Comparison of ENCODE assay signal across 8 cellular contexts in the genomic region with DNA sequence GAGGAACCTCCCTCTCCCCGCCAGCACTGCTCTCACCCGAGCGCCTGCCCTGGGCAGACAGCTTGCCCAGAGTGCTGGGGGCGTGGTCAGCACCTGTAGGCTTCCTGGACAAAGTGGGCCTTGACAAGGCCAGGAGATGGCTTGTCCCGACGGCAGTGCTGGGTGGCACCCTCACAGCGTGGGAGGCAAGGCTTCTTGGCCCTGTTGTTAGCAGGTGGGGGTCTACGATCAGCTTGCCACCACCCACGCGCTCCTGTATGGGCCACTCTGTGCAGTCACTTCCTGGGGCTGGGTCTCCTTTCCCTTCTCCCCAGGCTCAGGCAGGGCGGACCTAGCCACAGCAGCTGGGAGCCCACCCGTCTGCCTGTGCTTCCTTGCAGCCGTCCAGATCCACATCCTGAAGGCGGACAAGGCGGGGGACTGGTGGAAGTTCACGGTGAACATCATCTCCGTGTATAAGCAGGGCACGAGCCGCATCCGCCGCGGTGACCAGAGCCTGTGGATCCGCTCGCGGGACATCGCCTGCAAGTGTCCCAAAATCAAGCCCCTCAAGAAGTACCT.
DNase-seq lines count a peak whose midpoint lies in the region; ATAC-seq and TF ChIP-seq lines count a peak whose summit lies in the region.

No MANE protein-coding gene starts in this region.

- H3F3A ChIP-seq in DOHH2 (ENCODE audit: control insufficient read depth, insufficient read depth) (no peaks in the 10 kb centered on the region), SU-DHL-6 (ENCODE audit: insufficient read depth) (no peaks in the 10 kb centered on the region)

- no peak for DNase-seq in epithelial cell of proximal tubule (ENCODE audit: low read depth)
- DNase-seq in kidney tubule cell (ENCODE audit: low spot score), result no peak
- no peak for DNase-seq in SKM-1 treated with dmso at 0.1 percent for 144 hours (lab: John Stamatoyannopoulos, UW; ENCODE audit: unreplicated experiment)
- DNase-seq in NOMO-1 (lab: John Stamatoyannopoulos, UW; ENCODE audit: unreplicated experiment in 2 of 2), result no peak
- DNase-seq in foreskin keratinocyte, result no peak

- H3K4me1 ChIP-seq in DOHH2 (ENCODE audit: control insufficient read depth, low read length), result peaks cover 16% of the 10 kb centered on the region
- H3K4me1 ChIP-seq in parathyroid adenoma, result peaks cover 7% of the 10 kb centered on the region
- H3K4me1 ChIP-seq in foreskin keratinocyte, result no peaks in the 10 kb centered on the region

- H3K4me3 ChIP-seq in DOHH2 (ENCODE audit: low read length) (peak overlapping the region; percentile 77), SU-DHL-6 (ENCODE audit: insufficient read depth, low read length, poor library complexity, severe bottlenecking) (peak overlapping the region; percentile 45), epithelial cell of proximal tubule (ENCODE audit: low read depth, low read length) (peak overlapping the region; percentile 50), parathyroid adenoma (ENCODE audit: low read depth, low read length) (no peak overlapping the region)

- H4K20me1 ChIP-seq in DOHH2 (ENCODE audit: control insufficient read depth, insufficient read depth, low read depth, low read length) (no peaks in the 10 kb centered on the region), SU-DHL-6 (ENCODE audit: low read depth, low read length) (no peaks in the 10 kb centered on the region)

- H3K9me2 ChIP-seq in DOHH2 (replicated peaks; ENCODE audit: control insufficient read depth, low read length) (no peaks in the 10 kb centered on the region), SU-DHL-6 (replicated peaks; ENCODE audit: insufficient read depth, low read length) (no peaks in the 10 kb centered on the region)

- H3K79me2 ChIP-seq in DOHH2 (ENCODE audit: control insufficient read depth, low read length), result no peaks in the 10 kb centered on the region
- no peaks in the 10 kb centered on the region for H3K79me2 ChIP-seq in SU-DHL-6 (ENCODE audit: insufficient read depth, low read length)
- H3K79me2 ChIP-seq in parathyroid adenoma, result no peaks in the 10 kb centered on the region

- H3K27ac ChIP-seq in DOHH2 (ENCODE audit: low read depth, low read length), result no peak overlapping the region
- H3K27ac ChIP-seq in SU-DHL-6 (ENCODE audit: low read depth, low read length), result no peak overlapping the region
- H3K27ac ChIP-seq in parathyroid adenoma, result no peak overlapping the region
- no peak overlapping the region for H3K27ac ChIP-seq in foreskin keratinocyte

- no peak for ATAC-seq in foreskin keratinocyte

- H3K27me3 ChIP-seq in DOHH2 (ENCODE audit: control insufficient read depth, low read length) (peaks cover 2% of the 10 kb centered on the region; the same call in 1 of the 2 replicates), SU-DHL-6 (ENCODE audit: low read length) (no peaks in the 10 kb centered on the region), parathyroid adenoma (ENCODE audit: control insufficient read depth, insufficient read depth, low read length) (no peaks in the 10 kb centered on the region), foreskin keratinocyte (peaks cover 14% of the 10 kb centered on the region)

- no peak for TF ChIP-seq CTCF in DOHH2 (IDR thresholded peaks at IDR 0.05; ENCODE audit: low read depth, low read length, poor library complexity, severe bottlenecking)
- no peak for TF ChIP-seq CTCF in SU-DHL-6 (IDR thresholded peaks at IDR 0.05; ENCODE audit: insufficient read depth, low read length, poor library complexity, severe bottlenecking)
- TF ChIP-seq CTCF in epithelial cell of proximal tubule (conservative IDR thresholded peaks at IDR 0.05; ENCODE audit: low read depth, low read length), result no peak
- no peak for TF ChIP-seq CTCF in parathyroid adenoma (IDR thresholded peaks at IDR 0.05)
- no peak for TF ChIP-seq CTCF in foreskin keratinocyte (conservative IDR thresholded peaks at IDR 0.05)

- H3K4me2 ChIP-seq in DOHH2 (ENCODE audit: low read length) (peak overlapping the region; percentile 98), SU-DHL-6 (ENCODE audit: low read depth, low read length, poor library complexity, severe bottlenecking) (peak overlapping the region; percentile 51), parathyroid adenoma (ENCODE audit: low read length) (peak overlapping the region; percentile 85)

- H3K9ac ChIP-seq in SU-DHL-6 (ENCODE audit: low read length) (peak overlapping the region; percentile 59), parathyroid adenoma (no peak overlapping the region)

- H2AFZ ChIP-seq in SU-DHL-6 (ENCODE audit: low read depth, low read length, severe bottlenecking) (peak overlapping the region; percentile 73), parathyroid adenoma (peak overlapping the region; percentile 80)

- H3K36me3 ChIP-seq in DOHH2 (ENCODE audit: control insufficient read depth, low read length) (no peaks in the 10 kb centered on the region), SU-DHL-6 (ENCODE audit: low read length) (no peaks in the 10 kb centered on the region), parathyroid adenoma (ENCODE audit: control insufficient read depth, insufficient read depth, low read length) (no peaks in the 10 kb centered on the region)

- no peaks in the 10 kb centered on the region for H3K9me3 ChIP-seq in DOHH2 (ENCODE audit: control insufficient read depth, insufficient read depth, low read length)
- H3K9me3 ChIP-seq in SU-DHL-6 (ENCODE audit: insufficient read depth, low read length), result no peaks in the 10 kb centered on the region
- H3K9me3 ChIP-seq in parathyroid adenoma (ENCODE audit: control insufficient read depth, low read length), result no peaks in the 10 kb centered on the region
